ENCODE assay signal across 22 cellular contexts in the genomic region with DNA sequence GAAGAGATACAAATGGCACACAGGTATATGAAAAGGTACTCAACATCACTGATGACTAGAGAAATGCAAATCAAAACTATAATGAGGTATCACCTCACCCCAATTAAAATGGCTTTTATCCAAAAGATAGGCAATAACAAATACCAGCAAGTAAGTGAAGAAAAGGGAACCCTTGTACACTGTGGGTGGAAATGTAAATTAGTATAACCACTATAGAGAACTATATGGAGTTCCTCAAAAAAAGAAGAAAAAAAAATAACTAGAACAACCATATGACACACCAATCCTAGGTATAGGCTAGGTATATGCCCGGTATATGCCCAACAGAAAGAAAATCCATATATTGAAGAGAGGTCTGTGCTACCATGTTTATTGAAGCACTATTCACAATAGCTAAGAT.
"Had no signal": no experiment of that assay in that cellular context is flagged by ENCODE, and none has a peak within 500 bp of the region (broad histone marks: within the 10 kb centered on the region; RNA-seq: fewer than 3 reads in every experiment).

No MANE protein-coding gene starts in this region.

- H3K36me3 ChIP-seq: colonic mucosa, thoracic aorta had no signal

- ATAC-seq: gastroesophageal sphincter, heart left ventricle, left colon, right lobe of liver had no signal

- H3K27me3 Mint-ChIP-seq: activated naive CD8-positive, alpha-beta T cell treated with anti-CD3 and anti-CD28 coated beads for 36 hours; activated T-cell treated with anti-CD3 and anti-CD28 coated beads, Interleukin-2, amount 50 U/mL, for 24 hours; type B pancreatic cell had no signal

- H3K9me3 Mint-ChIP-seq: activated naive CD8-positive, alpha-beta T cell treated with anti-CD3 and anti-CD28 coated beads for 36 hours had no signal

- H3K9me3 ChIP-seq: colonic mucosa, gastroesophageal sphincter, right lobe of liver, thoracic aorta had no signal

- H3K4me3 ChIP-seq: colonic mucosa, dorsolateral prefrontal cortex, gastroesophageal sphincter, heart left ventricle, right lobe of liver, skin epidermis, thoracic aorta had no signal

- H3K4me1 ChIP-seq: colonic mucosa had no signal

- DNase-seq: activated CD4-positive, alpha-beta T cell treated with anti-CD3 and anti-CD28 coated beads, Interleukin-2, amount 50 U/mL, for 4 hours; activated CD8-positive, alpha-beta memory T cell treated with anti-CD3 and anti-CD28 coated beads for 24 hours; activated CD8-positive, alpha-beta memory T cell treated with anti-CD3 and anti-CD28 coated beads, Interleukin-2, amount 50 U/mL, for 4 hours; activated naive CD4-positive, alpha-beta T cell; activated naive CD8-positive, alpha-beta T cell treated with anti-CD3 and anti-CD28 coated beads for 36 hours; activated T-cell treated with anti-CD3 and anti-CD28 coated beads, Interleukin-2, amount 50 U/mL, for 24 hours; colonic mucosa; dorsolateral prefrontal cortex; heart left ventricle; left colon; mesenchymal stem cell; occipital lobe; posterior cingulate gyrus; right lobe of liver; stimulated activated CD4-positive, alpha-beta T cell treated with anti-CD3 and anti-CD28 coated beads, Interleukin-1b, Interleukin-23, amount 100 ng/mL, for 48 hours; stimulated activated naive CD4-positive, alpha-beta T cell had no signal

- H3K27me3 ChIP-seq: colonic mucosa, dorsolateral prefrontal cortex, gastroesophageal sphincter, heart left ventricle, right lobe of liver had no signal

- H3K4me3 Mint-ChIP-seq: activated naive CD8-positive, alpha-beta T cell treated with anti-CD3 and anti-CD28 coated beads for 36 hours; activated T-cell treated with anti-CD3 and anti-CD28 coated beads, Interleukin-2, amount 50 U/mL, for 24 hours; neural crest cell; type B pancreatic cell had no signal

- H3K27ac Mint-ChIP-seq: activated naive CD8-positive, alpha-beta T cell treated with anti-CD3 and anti-CD28 coated beads for 36 hours; activated T-cell treated with anti-CD3 and anti-CD28 coated beads, Interleukin-2, amount 50 U/mL, for 24 hours; activated T-helper 2 cell treated with anti-CD3 and anti-CD28 coated beads, Interferon-gamma antibody, Interleukin-2, Interleukin-4, amounts not matched to agents 10 μg/mL and 5 μg/mL and 100 μg/mL, durations not matched to agents 14 hours and 24 hours and 36 hours; type B pancreatic cell had no signal

- H3K27ac ChIP-seq: colonic mucosa, dorsolateral prefrontal cortex, gastroesophageal sphincter, heart left ventricle, right lobe of liver, skin epidermis, thoracic aorta had no signal
